ENCODE assay signal across 27 cellular contexts in the genomic region with DNA sequence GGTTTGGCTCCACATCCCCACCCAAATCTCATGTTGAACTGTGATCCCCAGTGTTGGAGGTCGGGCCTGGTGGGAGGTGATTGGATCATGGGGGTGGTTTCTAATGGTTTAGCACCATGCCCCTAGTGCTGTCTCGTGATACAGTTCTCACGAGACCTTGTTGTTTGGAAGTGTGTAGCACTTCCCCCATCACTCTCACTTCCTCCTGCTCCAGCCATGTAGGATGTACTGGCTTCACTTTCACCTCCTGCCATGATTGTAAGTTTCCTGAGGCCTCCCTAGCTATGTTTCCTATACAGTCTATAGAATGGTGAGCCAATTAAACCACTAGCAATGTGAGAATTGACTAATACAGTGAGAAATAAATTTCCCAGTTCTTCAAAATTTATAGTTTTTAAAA.
"Had no signal": no experiment of that assay in that cellular context is flagged by ENCODE, and none has a peak within 500 bp of the region (broad histone marks: within the 10 kb centered on the region; RNA-seq: fewer than 3 reads in every experiment).

No MANE protein-coding gene starts in this region.

- H3K4me1 Mint-ChIP-seq: activated CD4-positive, alpha-beta T cell treated with anti-CD3 and anti-CD28 coated beads, Interleukin-2, amount 10 ng/mL, durations not matched to agents 24 days and 14 days; activated naive CD4-positive, alpha-beta T cell treated with anti-CD3 and anti-CD28 coated beads, Interleukin-2, amount 10 ng/mL, durations not matched to agents 7 days and 5 days; activated naive CD8-positive, alpha-beta T cell treated with anti-CD3 and anti-CD28 coated beads, Interleukin-2, amount 10 ng/mL, durations not matched to agents 7 days and 5 days; stimulated activated effector memory CD8-positive, alpha-beta T cell treated with anti-CD3 and anti-CD28 coated beads, Interleukin-12 subunit alpha, Interleukin-12 subunit beta, amount 100 ng/mL, for 72 hours had no signal

- DNase-seq: activated CD4-positive, alpha-beta memory T cell treated with anti-CD3 and anti-CD28 coated beads for 36 hours; activated CD4-positive, alpha-beta T cell treated with anti-CD3 and anti-CD28 coated beads, Interleukin-2, amount 10 ng/mL, durations not matched to agents 24 days and 14 days; activated CD4-positive, CD25-positive, alpha-beta regulatory T cell treated with anti-CD3 and anti-CD28 coated beads, Interleukin-2, amount 50 U/mL, for 72 hours; activated CD8-positive, alpha-beta memory T cell treated with anti-CD3 and anti-CD28 coated beads, Interleukin-2, amount 50 U/mL, for 4 hours; activated gamma-delta T cell; activated naive CD4-positive, alpha-beta T cell treated with anti-CD3 and anti-CD28 coated beads, Interleukin-2, amount 10 ng/mL, durations not matched to agents 7 days and 5 days; activated naive CD8-positive, alpha-beta T cell treated with anti-CD3 and anti-CD28 coated beads, Interleukin-2, amount 10 ng/mL, durations not matched to agents 7 days and 5 days; activated T-cell treated with anti-CD3 and anti-CD28 coated beads, Interleukin-2, amount 50 U/mL, for 1 hour; brain microvascular endothelial cell; dorsolateral prefrontal cortex; effector memory CD8-positive, alpha-beta T cell; erythroblast; islet precursor cell; left ventricle myocardium superior; nephron progenitor cell; pancreas; psoas muscle; sigmoid colon; small intestine; stimulated activated CD4-positive, alpha-beta T cell treated with anti-CD3 and anti-CD28 coated beads, Interleukin-4, amount 100 ng/mL, for 24 hours; stomach; T1000; thyroid gland; upper lobe of left lung had no signal

- H3K9me3 Mint-ChIP-seq: activated CD4-positive, alpha-beta memory T cell treated with anti-CD3 and anti-CD28 coated beads for 36 hours; activated CD4-positive, alpha-beta T cell treated with anti-CD3 and anti-CD28 coated beads, Interleukin-2, amount 10 ng/mL, durations not matched to agents 24 days and 14 days; activated naive CD4-positive, alpha-beta T cell treated with anti-CD3 and anti-CD28 coated beads, Interleukin-2, amount 10 ng/mL, durations not matched to agents 7 days and 5 days; activated T-helper 1 cell treated with anti-CD3 and anti-CD28 coated beads, Interleukin-12 subunit alpha, Interleukin-12 subunit beta, Interleukin-2, Interleukin-4 antibody, amounts not matched to agents 30 ng/mL and 10 ng/mL and 1 ng/mL, durations not matched to agents 14 hours and 24 hours and 36 hours; effector memory CD8-positive, alpha-beta T cell; nephron progenitor cell; stimulated activated effector memory CD8-positive, alpha-beta T cell treated with anti-CD3 and anti-CD28 coated beads, Interleukin-12 subunit alpha, Interleukin-12 subunit beta, amount 100 ng/mL, for 72 hours had no signal

- ATAC-seq: effector memory CD8-positive, alpha-beta T cell; gastroesophageal sphincter; left ventricle myocardium superior; pancreas; psoas muscle; stimulated activated effector memory CD8-positive, alpha-beta T cell treated with anti-CD3 and anti-CD28 coated beads, Interleukin-12 subunit alpha, Interleukin-12 subunit beta, amount 100 ng/mL, for 72 hours had no signal

- H3K27ac Mint-ChIP-seq: activated CD4-positive, alpha-beta memory T cell treated with anti-CD3 and anti-CD28 coated beads for 36 hours; activated CD4-positive, alpha-beta T cell treated with anti-CD3 and anti-CD28 coated beads, Interleukin-2, amount 10 ng/mL, durations not matched to agents 24 days and 14 days; activated naive CD4-positive, alpha-beta T cell treated with anti-CD3 and anti-CD28 coated beads, Interleukin-2, amount 10 ng/mL, durations not matched to agents 7 days and 5 days; activated naive CD8-positive, alpha-beta T cell treated with anti-CD3 and anti-CD28 coated beads, Interleukin-2, amount 10 ng/mL, durations not matched to agents 7 days and 5 days; activated T-helper 1 cell treated with anti-CD3 and anti-CD28 coated beads, Interleukin-12 subunit alpha, Interleukin-12 subunit beta, Interleukin-2, Interleukin-4 antibody, amounts not matched to agents 30 ng/mL and 10 ng/mL and 1 ng/mL, durations not matched to agents 14 hours and 24 hours and 36 hours; effector memory CD8-positive, alpha-beta T cell; nephron progenitor cell; stimulated activated effector memory CD8-positive, alpha-beta T cell treated with anti-CD3 and anti-CD28 coated beads, Interleukin-12 subunit alpha, Interleukin-12 subunit beta, amount 100 ng/mL, for 72 hours had no signal

- H3K4me3 Mint-ChIP-seq: activated CD4-positive, alpha-beta memory T cell treated with anti-CD3 and anti-CD28 coated beads for 36 hours; activated CD4-positive, alpha-beta T cell treated with anti-CD3 and anti-CD28 coated beads, Interleukin-2, amount 10 ng/mL, durations not matched to agents 24 days and 14 days; activated naive CD4-positive, alpha-beta T cell treated with anti-CD3 and anti-CD28 coated beads, Interleukin-2, amount 10 ng/mL, durations not matched to agents 7 days and 5 days; activated naive CD8-positive, alpha-beta T cell treated with anti-CD3 and anti-CD28 coated beads, Interleukin-2, amount 10 ng/mL, durations not matched to agents 7 days and 5 days; activated T-helper 1 cell treated with anti-CD3 and anti-CD28 coated beads, Interleukin-12 subunit alpha, Interleukin-12 subunit beta, Interleukin-2, Interleukin-4 antibody, amounts not matched to agents 30 ng/mL and 10 ng/mL and 1 ng/mL, durations not matched to agents 14 hours and 24 hours and 36 hours; effector memory CD8-positive, alpha-beta T cell; nephron progenitor cell; stimulated activated effector memory CD8-positive, alpha-beta T cell treated with anti-CD3 and anti-CD28 coated beads, Interleukin-12 subunit alpha, Interleukin-12 subunit beta, amount 100 ng/mL, for 72 hours had no signal

- H3K27me3 Mint-ChIP-seq: activated CD4-positive, alpha-beta memory T cell treated with anti-CD3 and anti-CD28 coated beads for 36 hours; activated CD4-positive, alpha-beta T cell treated with anti-CD3 and anti-CD28 coated beads, Interleukin-2, amount 10 ng/mL, durations not matched to agents 24 days and 14 days; activated naive CD4-positive, alpha-beta T cell treated with anti-CD3 and anti-CD28 coated beads, Interleukin-2, amount 10 ng/mL, durations not matched to agents 7 days and 5 days; activated naive CD8-positive, alpha-beta T cell treated with anti-CD3 and anti-CD28 coated beads, Interleukin-2, amount 10 ng/mL, durations not matched to agents 7 days and 5 days; effector memory CD8-positive, alpha-beta T cell had no signal

- H3K36me3 Mint-ChIP-seq: activated CD4-positive, alpha-beta memory T cell treated with anti-CD3 and anti-CD28 coated beads for 36 hours; activated naive CD4-positive, alpha-beta T cell treated with anti-CD3 and anti-CD28 coated beads, Interleukin-2, amount 10 ng/mL, durations not matched to agents 7 days and 5 days; activated naive CD8-positive, alpha-beta T cell treated with anti-CD3 and anti-CD28 coated beads, Interleukin-2, amount 10 ng/mL, durations not matched to agents 7 days and 5 days; stimulated activated effector memory CD8-positive, alpha-beta T cell treated with anti-CD3 and anti-CD28 coated beads, Interleukin-12 subunit alpha, Interleukin-12 subunit beta, amount 100 ng/mL, for 72 hours had no signal
